In the genomic region with DNA sequence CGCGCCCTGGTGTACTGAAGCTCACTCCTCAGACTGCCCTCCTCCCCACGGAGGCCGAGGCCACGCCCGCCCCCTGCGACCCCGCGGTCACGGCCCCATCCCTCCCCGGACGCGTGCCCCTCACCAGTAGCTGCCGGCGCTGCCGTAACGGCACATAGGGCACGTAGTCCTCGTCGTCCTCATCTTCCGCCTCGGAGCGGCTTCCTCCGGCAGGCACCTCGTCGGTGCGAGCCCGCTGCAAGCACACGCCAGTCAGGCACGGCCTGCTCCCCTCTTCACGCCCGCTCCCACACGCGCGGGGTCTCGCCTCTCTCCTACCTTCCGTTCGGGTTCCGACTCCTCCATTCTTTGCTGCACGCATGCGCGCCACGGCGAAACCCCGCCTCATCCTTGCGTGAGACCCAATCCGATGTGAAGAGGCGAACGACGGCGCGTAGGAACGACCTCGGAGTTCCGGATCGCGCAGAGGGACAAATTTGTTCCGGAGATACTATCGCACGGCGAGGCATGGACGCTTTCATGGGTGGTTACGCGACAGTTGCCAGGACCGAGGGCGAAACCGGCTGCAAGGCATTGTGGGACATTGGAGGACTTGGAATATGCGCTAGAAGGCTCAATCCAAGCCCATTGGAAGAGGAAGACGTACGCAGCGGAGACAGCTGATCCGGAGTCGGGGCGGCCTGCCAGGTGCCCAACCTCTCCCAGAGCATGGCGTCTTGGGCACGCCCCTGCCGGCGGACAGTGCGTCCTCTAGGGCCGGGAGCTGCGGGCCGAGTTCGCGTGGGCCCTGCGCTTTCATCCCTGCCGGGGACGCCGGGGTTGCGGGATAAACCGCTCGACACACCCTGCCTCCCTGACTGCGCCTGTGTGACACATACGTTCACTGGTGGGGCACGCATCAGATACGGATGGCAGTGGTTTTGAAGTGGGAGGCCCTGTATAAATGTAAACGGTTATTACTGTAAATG, we compare ENCODE assay signal across 8 cellular contexts. TPM values are rescaled to one million over a fixed set of nuclear protein-coding genes. Genes with fewer than 3 reads are reported as not detected.
A peak's percentile ranks its signal among the peaks of the same experiment; 100 is the strongest.
DNase-seq lines count a peak whose midpoint lies in the region; ATAC-seq, FAIRE-seq and TF ChIP-seq lines count a peak whose summit lies in the region.

A gene (minus strand): TSS at position 361 of the 968 bp plus-strand sequence. CDS start 16 bp downstream, at position 345.

- DNase-seq in GM12891 (ENCODE audit: insufficient read length, low spot score) (peak; percentile 99), NCI-H146 (lab: John Stamatoyannopoulos, UW) (peak; percentile 94), T-helper 1 cell (peak; percentile 91 to 96 (median 92)), adrenal gland (peak; percentile 97 to 99 (median 99)), cardiac septum (ENCODE audit: low spot score) (peak; percentile 98), trophoblast cell (peak; percentile 98 to 99), transverse colon (peak; percentile 98)

- TF ChIP-seq CTCF in adrenal gland (IDR thresholded peaks at IDR 0.05) (peak in 1 of 6 experiments; percentile 28), transverse colon (IDR thresholded peaks at IDR 0.05) (no peak)

- peak within 1 kb of the TSS; percentile 84 for H2AFZ ChIP-seq in trophoblast cell (ENCODE audit: insufficient read depth, low read length, poor library complexity)

- H2BK120ac ChIP-seq in trophoblast cell (ENCODE audit: insufficient read depth, low read length, poor library complexity): no peak within 1 kb of the TSS

- 0% methylated on average over 31 to 96 of the region's 96 CpGs for WGBS in adrenal gland, 4 donors
- WGBS in trophoblast cell (ENCODE audit: extremely low coverage, insufficient coverage, insufficient read length): no CpG with 5 or more reads among the region's 96 CpGs
- WGBS in transverse colon (ENCODE audit: low coverage in 1 of 2), 2 donors: 1% methylated on average over 94 of the region's 96 CpGs; no CpG with 5 or more reads in 1 of the 2 donors

- peak; percentile 99 for FAIRE-seq in GM12891 (lab: Jason Lieb, UNC)

- H3K4me2 ChIP-seq in trophoblast cell (ENCODE audit: low read length): peak within 1 kb of the TSS; percentile 85

- no peak within 1 kb of the TSS for H3K23ac ChIP-seq in trophoblast cell (ENCODE audit: low read length)

- H4K8ac ChIP-seq in trophoblast cell (ENCODE audit: low read depth, low read length): peak within 1 kb of the TSS; percentile 86

- H3K18ac ChIP-seq in trophoblast cell (ENCODE audit: low read length): peak within 1 kb of the TSS; percentile 73

- H3K27ac ChIP-seq in adrenal gland (peak within 1 kb of the TSS; percentile 54 to 94 (median 76)), trophoblast cell (ENCODE audit: low read depth, low read length) (peak within 1 kb of the TSS; percentile 36), transverse colon (peak within 1 kb of the TSS; percentile 85 to 93 (median 91))

- H3K79me1 ChIP-seq in trophoblast cell (ENCODE audit: low read length): peaks cover 6% of the 10 kb centered on the region

- peak within 1 kb of the TSS; percentile 65 for H4K12ac ChIP-seq in trophoblast cell (ENCODE audit: low read depth, low read length)

- H3K27me3 ChIP-seq in adrenal gland (no peaks in the 10 kb centered on the region), trophoblast cell (ENCODE audit: insufficient read depth, low read length) (no peaks in the 10 kb centered on the region), transverse colon (no peaks in the 10 kb centered on the region)

- peak within 1 kb of the TSS; percentile 96 for H3K9ac ChIP-seq in trophoblast cell (ENCODE audit: low read length)

- H2AK5ac ChIP-seq in trophoblast cell (ENCODE audit: low read length): peak within 1 kb of the TSS; percentile 14

- no peak for TF ChIP-seq EP300 in transverse colon (IDR thresholded peaks at IDR 0.05; ENCODE audit: low read depth)

- H3K4ac ChIP-seq in trophoblast cell (ENCODE audit: low read depth, low read length): peak within 1 kb of the TSS; percentile 37

- H3K4me3 ChIP-seq in adrenal gland (peak within 1 kb of the TSS; percentile 13 to 85 (median 83)), trophoblast cell (ENCODE audit: low read depth, low read length) (peak within 1 kb of the TSS; percentile 99), transverse colon (peak within 1 kb of the TSS; percentile 81 to 97 (median 86))

- H3K79me2 ChIP-seq in trophoblast cell (ENCODE audit: control insufficient read depth, insufficient read depth, low read length, poor library complexity): peaks cover 3% of the 10 kb centered on the region

- intact Hi-C loops in adrenal gland (cut with DNase I): no loop called here
- intact Hi-C loops in cardiac septum (cut with DNase I): loop anchor here (2.0 to 5.0 kb wide), 3 partner anchors 18 to 75 kb away; a partner anchor contains a TSS
- intact Hi-C loops in transverse colon (cut with DNase I; ENCODE audit: low total_unique reads): no loop called here

- peak; percentile 84 for ATAC-seq in HG02798 (IDR thresholded peaks at IDR 0.05; ENCODE audit: poor library complexity, unreplicated experiment)

- H4K91ac ChIP-seq in trophoblast cell (ENCODE audit: low read depth, low read length): peak within 1 kb of the TSS; percentile 43

- TF ChIP-seq POLR2A in GM12891 (IDR thresholded peaks at IDR 0.05; ENCODE audit: low read depth, low read length): peak; percentile 79
- peak; percentile 34 to 66 for TF ChIP-seq POLR2A in adrenal gland (IDR thresholded peaks at IDR 0.05)
- peak; percentile 62 for TF ChIP-seq POLR2A in transverse colon (IDR thresholded peaks at IDR 0.05)

- no peak within 1 kb of the TSS for H2BK12ac ChIP-seq in trophoblast cell (ENCODE audit: low read length)

- peak within 1 kb of the TSS; percentile 84 for H3K14ac ChIP-seq in trophoblast cell (ENCODE audit: low read length)

- H3K9me3 ChIP-seq in adrenal gland (replicated peaks in 1 of 3) (no peaks in the 10 kb centered on the region), trophoblast cell (ENCODE audit: insufficient read depth, low read depth, low read length) (no peaks in the 10 kb centered on the region), transverse colon (no peaks in the 10 kb centered on the region)

- in situ Hi-C loops in transverse colon (cut with MboI; ENCODE audit: low pct_ligation_motif_present in 1 of 4, low pct_unique_long_range_greater_than_20kb in 1 of 4, low sequenced_read_pairs in 3 of 4): loop anchor here in 1 of 4 donors (25.0 kb wide), 1 partner anchor 130 kb away; a partner anchor contains a TSS

- H3K36me3 ChIP-seq in adrenal gland (replicated peaks in 1 of 2): peaks cover 0 to 66% of the 10 kb centered on the region in 2 donors
- H3K36me3 ChIP-seq in trophoblast cell (ENCODE audit: control insufficient read depth in 1 of 2, insufficient read depth in 2 of 2, low read length in 2 of 2): peaks cover 63 to 68% of the 10 kb centered on the region in 2 experiments
- H3K36me3 ChIP-seq in transverse colon: peaks cover 0 to 45% (median 17%) of the 10 kb centered on the region in 4 donors

- peaks cover 11 to 19% of the 10 kb centered on the region in 2 donors for H3K4me1 ChIP-seq in adrenal gland (replicated peaks in 1 of 2)
- H3K4me1 ChIP-seq in trophoblast cell (ENCODE audit: control insufficient read depth in 1 of 2, insufficient read depth in 2 of 2, low read length in 2 of 2): peaks cover 4 to 6% of the 10 kb centered on the region in 2 experiments
- peaks cover 11 to 20% (median 18%) of the 10 kb centered on the region in 4 donors for H3K4me1 ChIP-seq in transverse colon

- no peak within 1 kb of the TSS for H2BK5ac ChIP-seq in trophoblast cell (ENCODE audit: low read depth, low read length, poor library complexity)

TF ChIP-seq in GM12891, 5 proteins besides CTCF, POLR2A, EP300 and RAD21:
- peak; percentile 89 for TF ChIP-seq POLR2AphosphoS5 (IDR thresholded peaks at IDR 0.05; ENCODE audit: low read depth, low read length)
- TF ChIP-seq SPI1 (IDR thresholded peaks at IDR 0.05; ENCODE audit: low read depth, low read length): no peak
- no peak for TF ChIP-seq PAX5 (IDR thresholded peaks at IDR 0.05; ENCODE audit: insufficient read depth, low read length, severe bottlenecking)
- TF ChIP-seq TAF1 (IDR thresholded peaks at IDR 0.05; ENCODE audit: low read depth, low read length): peak; percentile 79
- TF ChIP-seq POU2F2 (IDR thresholded peaks at IDR 0.05; ENCODE audit: low read depth, low read length): peak; percentile 15; the same call in 1 of the 2 replicates

RNA-seq across cellular contexts. Expression of the gene that starts here (rescaled TPM):
- 114 TPM for polyA plus RNA-seq in GM12891 (2012; ENCODE audit: low read depth, missing spikeins)
- total RNA-seq in adrenal gland (100 to 1,000 TPM in 5 of 8 donors, 10 to 100 TPM in 3; 71.4 to 180 (median 109) TPM), cardiac septum (37.9 TPM), transverse colon (100 to 1,000 TPM in 2 of 4 donors, 10 to 100 TPM in 2; 96.5 to 170 (median 130) TPM)
- polyA plus RNA-seq in adrenal gland: 100 to 1,000 TPM in 2 of 3 donors, 10 to 100 TPM in 1; 47.0 to 145 (median 124) TPM
- polyA plus RNA-seq in trophoblast cell (2013): 56.2 and 62.3 TPM in 2 replicates

Comparison
In these comparisons a context has a peak if more than half of its experiments do, and no peak if none do; other contexts are left out.
1. Peak in every context shown above with its lines: DNase-seq, ATAC-seq, H3K4me3 ChIP-seq and H3K27ac ChIP-seq.
2. H3K27ac ChIP-seq: peak in every context shown above with its lines; median percentile 91 in transverse colon; 76 in adrenal gland; 36 in trophoblast cell.